Comparison of ENCODE assay signal across 18 cellular contexts in the genomic region with DNA sequence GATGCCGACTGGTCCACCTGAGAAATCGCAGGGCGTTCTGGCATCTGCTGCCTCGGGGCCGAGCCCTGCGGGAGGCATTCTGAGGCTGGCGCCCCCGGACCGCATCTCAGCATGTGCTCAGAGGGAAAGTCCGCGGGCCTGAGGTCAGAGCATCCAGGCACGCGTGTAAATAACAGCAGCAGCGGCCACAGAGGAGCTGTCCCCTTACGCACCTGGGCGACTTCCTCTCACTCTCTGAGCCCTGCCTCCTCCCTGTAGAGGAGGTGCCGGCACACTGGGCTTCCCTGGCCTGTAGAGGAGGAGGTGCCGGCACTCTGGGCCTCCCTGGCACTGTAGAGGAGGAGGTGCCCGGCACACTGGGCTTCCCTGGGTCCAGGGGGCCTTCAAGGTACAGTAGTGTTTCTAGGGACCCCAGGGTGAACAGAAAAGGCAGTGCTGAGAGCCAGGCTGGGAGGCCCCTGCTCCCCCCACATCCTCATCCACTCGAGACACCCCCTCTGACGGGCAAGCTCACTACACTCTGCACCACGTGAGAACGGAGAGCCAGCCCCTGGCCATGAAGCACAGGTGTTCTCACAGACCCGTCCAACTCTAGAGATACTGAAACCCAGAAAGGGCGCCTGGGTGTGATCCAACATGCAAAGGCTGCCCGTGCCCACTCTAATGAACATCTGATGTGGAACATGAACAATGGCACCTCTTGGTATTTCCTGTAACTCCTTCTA.
DNase-seq lines count a peak whose midpoint lies in the region; ATAC-seq and TF ChIP-seq lines count a peak whose summit lies in the region.
"Had no signal": no experiment of that assay in that cellular context is flagged by ENCODE, and none has a peak within 500 bp of the region (broad histone marks: within the 10 kb centered on the region; RNA-seq: fewer than 3 reads in every experiment).

No MANE protein-coding gene starts in this region.

- DNase-seq in Right ventricle myocardium superior (peak; percentile 46), right atrium auricular region (ENCODE audit: low spot score) (no peak), left cardiac atrium (no peak), tibial nerve (ENCODE audit: low spot score in 2 of 2) (no peak), HuH-7.5 (ENCODE audit: low spot score) (no peak), COR-L47 (lab: John Stamatoyannopoulos, UW) (no peak), DMS 273 (lab: John Stamatoyannopoulos, UW; ENCODE audit: unreplicated experiment) (no peak)
- DNase-seq: DMS153, EL, IMR-90, Karpas-422, MG63, NCI-H1092 treated with DMSO at 0.1 percent for 48 hours, NCI-H2081 treated with DMSO at 0.1 percent for 48 hours, NCI-H510A, NCI-H774, PC-9 had no signal

- H3K4me3 ChIP-seq in right atrium auricular region (no peak overlapping the region), tibial nerve (no peak overlapping the region)
- H3K4me3 ChIP-seq: MG63, PC-9 had no signal

- no peak overlapping the region for H3K4me3 Mint-ChIP-seq in nephron

- no peaks in the 10 kb centered on the region for H3K4me1 Mint-ChIP-seq in nephron

- intact Hi-C loops in Right ventricle myocardium superior (cut with DNase I): no loop called here
- intact Hi-C loops in left cardiac atrium (cut with DNase I): no loop called here

- H3K27me3 ChIP-seq in right atrium auricular region: no peaks in the 10 kb centered on the region
- H3K27me3 ChIP-seq in tibial nerve: no peaks in the 10 kb centered on the region
- H3K27me3 ChIP-seq: MG63 had no signal

- ATAC-seq in Right ventricle myocardium superior (ENCODE audit: poor library complexity): peak; percentile 57
- ATAC-seq in left cardiac atrium: peak; percentile 35 to 74

- WGBS in tibial nerve, 2 donors: 71 to 81% methylated on average over 23 to 25 of the region's 26 CpGs

- TF ChIP-seq CTCF in right atrium auricular region (IDR thresholded peaks at IDR 0.05) (no peak), nephron (IDR thresholded peaks at IDR 0.05; ENCODE audit: unreplicated experiment in 3 of 3) (no peak), tibial nerve (IDR thresholded peaks at IDR 0.05) (no peak)

- peak overlapping the region in 2 of 3 experiments; percentile 14 to 33 for H3K27ac Mint-ChIP-seq in nephron

- H3K9me3 Mint-ChIP-seq in nephron: no peaks in the 10 kb centered on the region

- H3K27ac ChIP-seq in right atrium auricular region (no peak overlapping the region), tibial nerve (peak overlapping the region; percentile 16 to 86 (median 78))
- H3K27ac ChIP-seq: PC-9 had no signal

- H3K4me1 ChIP-seq in right atrium auricular region: no peaks in the 10 kb centered on the region
- H3K4me1 ChIP-seq in tibial nerve: peaks cover 0 to 33% (median 0%) of the 10 kb centered on the region in 4 donors

- H3K36me3 Mint-ChIP-seq in nephron (ENCODE audit: low read depth): peaks cover 53% of the 10 kb centered on the region

- H3K27me3 Mint-ChIP-seq in nephron (ENCODE audit: low read depth): no peaks in the 10 kb centered on the region

- TF ChIP-seq POLR2A in tibial nerve (IDR thresholded peaks at IDR 0.05): no peak

- peaks cover 45% of the 10 kb centered on the region for H3K36me3 ChIP-seq in right atrium auricular region
- peaks cover 2 to 85% (median 7%) of the 10 kb centered on the region in 3 donors for H3K36me3 ChIP-seq in tibial nerve

- TF ChIP-seq EP300 in tibial nerve (IDR thresholded peaks at IDR 0.05): no peak

- H3K9me3 ChIP-seq in right atrium auricular region (no peaks in the 10 kb centered on the region), tibial nerve (no peaks in the 10 kb centered on the region)
- H3K9me3 ChIP-seq: MG63 had no signal

Comparison
In these comparisons a context has a peak if more than half of its experiments do, and no peak if none do; other contexts are left out.
1. H3K27ac ChIP-seq: peak in tibial nerve (4 of 4); none in right atrium auricular region (0 of 2).